Comparison of ENCODE assay signal across 7 cellular contexts in genomic region chr20:8305449-8305978, GRCh38.
DNase-seq lines count a peak whose midpoint lies in the region; ATAC-seq and TF ChIP-seq lines count a peak whose summit lies in the region.

No MANE protein-coding gene starts in this region.

- H3K36me3 ChIP-seq in left lung = no peaks in the 10 kb centered on the region

- H3K4me3 ChIP-seq in LNCaP clone FGC (ENCODE audit: low read depth, low read length) (no peak overlapping the region), left lung (no peak overlapping the region)

- H3K36me3 Mint-ChIP-seq in brain = no peaks in the 10 kb centered on the region

- H3K27me3 Mint-ChIP-seq in brain = no peaks in the 10 kb centered on the region

- peak overlapping the region in 1 of 5 experiments; percentile 46 for H3K4me3 Mint-ChIP-seq in brain

- no peak overlapping the region for H3K27ac ChIP-seq in left lung

- H3K27me3 ChIP-seq in left lung = no peaks in the 10 kb centered on the region

- H3K4me1 ChIP-seq in left lung = no peaks in the 10 kb centered on the region

- peaks cover 61% of the 10 kb centered on the region for H3K4me1 Mint-ChIP-seq in brain

- peak; percentile 62 for ATAC-seq in left lung

- no peaks in the 10 kb centered on the region for H3K9me3 ChIP-seq in left lung

- TF ChIP-seq CTCF in GM12874 (IDR thresholded peaks at IDR 0.05; ENCODE audit: insufficient read depth, low read depth, low read length) (peak; percentile 77), LNCaP clone FGC (IDR thresholded peaks at IDR 0.05; ENCODE audit: control insufficient read depth, extremely low read depth, insufficient read depth) (peak; percentile 78), brain (conservative IDR thresholded peaks at IDR 0.05) (peak; percentile 38 to 78), left lung (IDR thresholded peaks at IDR 0.05) (peak; percentile 44 to 55)

- peak; percentile 55 for DNase-seq in H4 (ENCODE audit: low spot score)
- DNase-seq in LNCaP clone FGC (ENCODE audit: low read depth) = peak; percentile 54
- DNase-seq in T-helper 2 cell = peak in 4 of 5 experiments; percentile 23 to 71 (median 48)
- DNase-seq in left lung = peak; percentile 40 to 76
- DNase-seq in stimulated activated CD8-positive, alpha-beta memory T cell treated with anti-CD3 and anti-CD28 coated beads, Interleukin-4, amount 100 ng/mL, for 1 hour (ENCODE audit: low read depth in 2 of 2, low spot score in 1 of 2) = peak; percentile 31 to 38

- peaks cover 0 to 8% (median 2%) of the 10 kb centered on the region in 5 experiments for H3K9me3 Mint-ChIP-seq in brain

- intact Hi-C loops in left lung (cut with DNase I) = no loop called here

- H3K27ac Mint-ChIP-seq in brain = peak overlapping the region in 3 of 5 experiments; percentile 25 to 77 (median 68)
